In genomic region chr4:130808492-130808891, GRCh38 we compare ENCODE assay signal across 10 cellular contexts.
DNase-seq lines count a peak whose midpoint lies in the region; ATAC-seq, FAIRE-seq and TF ChIP-seq lines count a peak whose summit lies in the region.
"Had no signal": no experiment of that assay in that cellular context is flagged by ENCODE, and none has a peak within 500 bp of the region (broad histone marks: within the 10 kb centered on the region; RNA-seq: fewer than 3 reads in every experiment).

No MANE protein-coding gene starts in this region.

- no peaks in the 10 kb centered on the region for H3K4me1 ChIP-seq in small intestine (ENCODE audit: control insufficient read depth in 2 of 2, insufficient read depth in 1 of 2, low read depth in 1 of 2, low read length in 1 of 2)

- 22 to 51% (median 44%) methylated on average over 3 of the region's 3 CpGs for WGBS in small intestine, 3 donors

- intact Hi-C loops in dorsolateral prefrontal cortex (cut with DNase I) = no loop called here

- DNase-seq in NCI-H2029 (lab: John Stamatoyannopoulos, UW) = peak; percentile 4
- DNase-seq in NCI-H2029 treated with DMSO at 0.1 percent for 48 hours (lab: John Stamatoyannopoulos, UW) = no peak
- DNase-seq in NCI-H1092 (lab: John Stamatoyannopoulos, UW) = peak; percentile 0
- DNase-seq in dorsolateral prefrontal cortex = no peak
- DNase-seq in small intestine = peak; percentile 8
- DNase-seq in NK-92 treated with Interleukin-12 subunit alpha and Interleukin-12 subunit beta, amount 100 ng/mL, for 24 hours (lab: John Stamatoyannopoulos, UW) = no peak
- DNase-seq in dermis blood vessel endothelial cell = no peak
- DNase-seq: AML-193; naive thymus-derived CD8-positive, alpha-beta T cell had no signal

- no peak for FAIRE-seq in small intestine (lab: Jason Lieb, UNC)

- peak in 49 of 56 donors; percentile 10 to 57 (median 35) for TF ChIP-seq CTCF in dorsolateral prefrontal cortex (IDR thresholded peaks at IDR 0.05 in 54 of 56, conservative IDR thresholded peaks at IDR 0.05 in 2 of 56; ENCODE audit: low read depth in 1 of 56, partially characterized antibody in 56 of 56)

- H3K4me3 ChIP-seq in dorsolateral prefrontal cortex = no peak overlapping the region
- no peak overlapping the region for H3K4me3 ChIP-seq in small intestine (ENCODE audit: low read depth in 1 of 2, low read length in 2 of 2)

- H3K36me3 ChIP-seq in small intestine (ENCODE audit: control insufficient read depth in 2 of 2, insufficient read depth in 2 of 2, low read length in 2 of 2) = no peaks in the 10 kb centered on the region

- H3K27me3 ChIP-seq in dorsolateral prefrontal cortex = no peaks in the 10 kb centered on the region
- H3K27me3 ChIP-seq in small intestine (ENCODE audit: control insufficient read depth in 2 of 2, insufficient read depth in 2 of 2, low read length in 2 of 2) = no peaks in the 10 kb centered on the region

- ATAC-seq in esophagus mucosa = no peak
- ATAC-seq: naive thymus-derived CD8-positive, alpha-beta T cell had no signal

- no peaks in the 10 kb centered on the region for H3K9me3 ChIP-seq in small intestine (ENCODE audit: control insufficient read depth, low read depth)

- H3K27ac ChIP-seq in dorsolateral prefrontal cortex (no peak overlapping the region), small intestine (ENCODE audit: low read depth in 1 of 2, low read length in 1 of 2) (no peak overlapping the region)

Comparison
In these comparisons a context has a peak if more than half of its experiments do, and no peak if none do; other contexts are left out.
1. DNase-seq: peak in NCI-H2029 (single experiment), NCI-H1092 (single experiment) and small intestine (single experiment); none in NCI-H2029 treated with DMSO at 0.1 percent for 48 hours (single experiment), dorsolateral prefrontal cortex (0 of 10), NK-92 treated with Interleukin-12 subunit alpha and Interleukin-12 subunit beta, amount 100 ng/mL, for 24 hours (single experiment) and dermis blood vessel endothelial cell (single experiment).